ENCODE assay signal across 19 cellular contexts in the genomic region with DNA sequence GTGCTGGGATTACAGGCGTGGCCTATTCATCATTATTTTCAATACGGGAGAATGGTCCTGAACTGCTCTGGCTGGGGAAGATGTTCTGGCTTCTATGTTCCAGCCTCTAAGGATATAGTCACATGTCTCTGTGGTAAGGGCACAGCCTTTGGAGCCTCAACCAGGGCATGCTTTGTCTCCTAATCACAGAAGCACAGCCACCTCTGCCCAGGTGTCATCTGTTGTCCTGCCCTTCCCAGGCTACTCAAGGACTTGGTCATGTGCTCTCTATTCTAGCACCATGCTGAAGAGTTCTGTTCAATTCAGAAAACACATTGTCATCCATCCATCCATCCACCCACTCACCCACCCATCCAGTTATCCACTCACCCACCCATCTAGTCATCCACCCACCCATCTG. TPM values are rescaled to one million over a fixed set of nuclear protein-coding genes. Genes with fewer than 3 reads are reported as not detected.
DNase-seq lines count a peak whose midpoint lies in the region; ATAC-seq, FAIRE-seq and TF ChIP-seq lines count a peak whose summit lies in the region.
"Had no signal": no experiment of that assay in that cellular context is flagged by ENCODE, and none has a peak within 500 bp of the region (broad histone marks: within the 10 kb centered on the region; RNA-seq: fewer than 3 reads in every experiment).

No MANE protein-coding gene starts in this region.

- no peak overlapping the region for H2BK20ac ChIP-seq in H9 (ENCODE audit: low read depth, low read length, poor library complexity, severe bottlenecking)

- H3K9me3 ChIP-seq in H9 (ENCODE audit: control insufficient read depth, low read depth, low read length) (peaks cover 26% of the 10 kb centered on the region), spleen (peaks cover 3 to 37% (median 30%) of the 10 kb centered on the region in 8 donors), GM23248 (ENCODE audit: low read depth) (no peaks in the 10 kb centered on the region)

- H4K20me1 ChIP-seq in H9 (ENCODE audit: control insufficient read depth, insufficient read depth, insufficient read length), result no peaks in the 10 kb centered on the region
- no peaks in the 10 kb centered on the region for H4K20me1 ChIP-seq in GM23248 (ENCODE audit: insufficient read depth)

- no peak overlapping the region for H2BK15ac ChIP-seq in H9 (ENCODE audit: low read depth, low read length)

- in situ Hi-C loops in GM23248 (cut with MboI), result no loop called here

- H3K4me1 Mint-ChIP-seq in H9, result peaks cover 9 to 12% of the 10 kb centered on the region in 2 experiments
- no peaks in the 10 kb centered on the region for H3K4me1 Mint-ChIP-seq in chondrocyte (ENCODE audit: low read depth)

- H4K8ac ChIP-seq in H9 (replicated peaks; ENCODE audit: insufficient read length, low read depth, low read length), result peak overlapping the region; percentile 24

- H3K27me3 Mint-ChIP-seq in H9 (ENCODE audit: low read depth) (peaks cover 5% of the 10 kb centered on the region), chondrocyte (ENCODE audit: low read depth) (no peaks in the 10 kb centered on the region)
- H3K27me3 Mint-ChIP-seq: CD8-positive, alpha-beta memory T cell had no signal

- no CpG with 5 or more reads among the region's 2 CpGs for WGBS in H9 (ENCODE audit: extremely low coverage, insufficient read length, low lambda C conversion rate)
- 46 to 77% (median 50%) methylated on average over 2 of the region's 2 CpGs for WGBS in spleen, 5 donors
- 50% methylated on average over 2 of the region's 2 CpGs for WGBS in GM23248 (ENCODE audit: low coverage in 1 of 2, low lambda C conversion rate in 2 of 2, missing lambda C conversion rate in 2 of 2), 2 experiments

- H3K9me3 Mint-ChIP-seq in H9 (peaks cover 33 to 37% of the 10 kb centered on the region in 2 experiments), chondrocyte (ENCODE audit: low read depth) (peaks cover 21% of the 10 kb centered on the region)

- H3K4me2 ChIP-seq in H9 (ENCODE audit: insufficient read depth, insufficient read length, low read length), result no peak overlapping the region
- H3K4me2 ChIP-seq in GM23248 (ENCODE audit: unreplicated experiment), result no peak overlapping the region

- no peak overlapping the region for H4K5ac ChIP-seq in H9 (ENCODE audit: insufficient read length, low read depth, low read length)

- no peak overlapping the region for H3K14ac ChIP-seq in H9 (ENCODE audit: insufficient read depth, low read length)

- H3K79me2 ChIP-seq in H9 (ENCODE audit: insufficient read depth, low read length) (no peaks in the 10 kb centered on the region), GM23248 (ENCODE audit: insufficient read depth) (no peaks in the 10 kb centered on the region)

- H2BK120ac ChIP-seq in H9 (ENCODE audit: low read depth, low read length, poor library complexity, severe bottlenecking), result no peak overlapping the region

- H2AFZ ChIP-seq in H9 (ENCODE audit: low read length) (no peak overlapping the region), GM23248 (no peak overlapping the region)

- no peak for TF ChIP-seq CTCF in H9 (conservative IDR thresholded peaks at IDR 0.05)
- TF ChIP-seq CTCF in chondrocyte (IDR thresholded peaks at IDR 0.05), result no peak
- TF ChIP-seq CTCF in spleen (IDR thresholded peaks at IDR 0.05 in 8 of 11, conservative IDR thresholded peaks at IDR 0.05 in 3 of 11), result no peak
- no peak for TF ChIP-seq CTCF in D721Med (IDR thresholded peaks at IDR 0.05; ENCODE audit: insufficient read depth, missing control alignments)

- intact Hi-C loops in spleen (cut with DNase I; ENCODE audit: low total_unique reads), result no loop called here

- no peaks in the 10 kb centered on the region for H3K79me1 ChIP-seq in H9 (ENCODE audit: insufficient read depth, low read depth, low read length, poor library complexity, severe bottlenecking)

- H3K18ac ChIP-seq in H9 (ENCODE audit: insufficient read length, low read depth, low read length), result no peak overlapping the region

- H4K91ac ChIP-seq in H9 (ENCODE audit: insufficient read length, low read depth, low read length), result no peak overlapping the region

- H3T11ph ChIP-seq in H9 (ENCODE audit: low read length), result no peak overlapping the region

- no peaks in the 10 kb centered on the region for H3K4me1 ChIP-seq in H9 (ENCODE audit: insufficient read depth, low read length)
- H3K4me1 ChIP-seq in spleen, result no peaks in the 10 kb centered on the region
- no peaks in the 10 kb centered on the region for H3K4me1 ChIP-seq in GM23248 (ENCODE audit: insufficient read depth)
- H3K4me1 ChIP-seq: SJCRH30 had no signal

- H3K4ac ChIP-seq in H9 (ENCODE audit: low read depth, low read length), result no peak overlapping the region

- H3K36me3 ChIP-seq in spleen (peaks cover 0 to 80% (median 53%) of the 10 kb centered on the region in 6 donors), GM23248 (ENCODE audit: low read depth) (peaks cover 7% of the 10 kb centered on the region; the same call in 1 of the 2 replicates)

- no peak overlapping the region for H2AK5ac ChIP-seq in H9 (ENCODE audit: insufficient read length, low read length)

- peaks cover 80 to 83% (median 83%) of the 10 kb centered on the region in 3 experiments for H3K36me3 Mint-ChIP-seq in H9 (ENCODE audit: insufficient read depth in 1 of 3, low read depth in 3 of 3)
- H3K36me3 Mint-ChIP-seq in chondrocyte (ENCODE audit: low read depth), result peaks cover 37% of the 10 kb centered on the region

- no peaks in the 10 kb centered on the region for H3K23me2 ChIP-seq in H9 (ENCODE audit: insufficient read length, low read depth, low read length, poor library complexity, severe bottlenecking)

- no peak overlapping the region for H3K23ac ChIP-seq in H9 (ENCODE audit: insufficient read length, low read depth, low read length)

- H3K4me3 ChIP-seq in spleen (no peak overlapping the region), GM23248 (no peak overlapping the region)
- H3K4me3 ChIP-seq: SJCRH30 had no signal

- no peak overlapping the region for H2BK12ac ChIP-seq in H9 (ENCODE audit: insufficient read length, low read depth, low read length)

- no peak overlapping the region for H3K4me3 Mint-ChIP-seq in H9
- no peak overlapping the region for H3K4me3 Mint-ChIP-seq in chondrocyte (ENCODE audit: unreplicated experiment)
- H3K4me3 Mint-ChIP-seq: CD8-positive, alpha-beta memory T cell; HFFc6 had no signal

- no peaks in the 10 kb centered on the region for H3K9me2 ChIP-seq in GM23248 (ENCODE audit: insufficient read depth)

- ATAC-seq in GM18519 (IDR thresholded peaks at IDR 0.05; ENCODE audit: low FRiP score, unreplicated experiment), result no peak

- H3K27ac Mint-ChIP-seq in H9 (no peak overlapping the region), chondrocyte (ENCODE audit: unreplicated experiment) (no peak overlapping the region)
- H3K27ac Mint-ChIP-seq: CD8-positive, alpha-beta memory T cell; HFFc6 had no signal

- H3K56ac ChIP-seq in H9 (ENCODE audit: insufficient read length, low read depth, low read length), result no peak overlapping the region

- H3K27ac ChIP-seq in H9 (ENCODE audit: insufficient read length, low read depth, low read length) (no peak overlapping the region), spleen (no peak overlapping the region), GM23248 (no peak overlapping the region)
- H3K27ac ChIP-seq: SJCRH30 had no signal

- H2BK5ac ChIP-seq in H9 (ENCODE audit: insufficient read length, low read length), result no peak overlapping the region

- DNase-seq in D341Med (ENCODE audit: low spot score) (peak; percentile 15), H9 (no peak), chondrocyte (ENCODE audit: low spot score) (peak; percentile 17), spleen (peak; percentile 4), D721Med (ENCODE audit: insufficient read length, low spot score) (no peak), GM23248 (no peak)
- DNase-seq: ACHN; C1 segment of cervical spinal cord; CD8-positive, alpha-beta memory T cell; DND-41; HFFc6; KG1; NCI-H1694 treated with DMSO at 0.1 percent for 48 hours; NCI-H774; OCI-M1; RPMI8226; SJCRH30 had no signal

- no peak overlapping the region for H3K9ac ChIP-seq in H9 (ENCODE audit: extremely low read depth, insufficient read length, low read length)
- no peak overlapping the region for H3K9ac ChIP-seq in GM23248

- H3K27me3 ChIP-seq in H9 (ENCODE audit: insufficient read depth, low read length) (no peaks in the 10 kb centered on the region), spleen (replicated peaks in 1 of 7) (no peaks in the 10 kb centered on the region), GM23248 (replicated peaks; ENCODE audit: insufficient read depth) (no peaks in the 10 kb centered on the region)
- H3K27me3 ChIP-seq: SJCRH30 had no signal

- H3F3A ChIP-seq in GM23248 (ENCODE audit: insufficient read depth), result no peaks in the 10 kb centered on the region

- no peak for TF ChIP-seq POLR2A in spleen (IDR thresholded peaks at IDR 0.05)

- no peak for FAIRE-seq in D721Med (lab: Jason Lieb, UNC)
- FAIRE-seq: H54 had no signal

RNA-seq across cellular contexts. Expression of a gene that starts 29.5 kb away (rescaled TPM):
- total RNA-seq in H9 (2021), result 59.8 and 64.2 TPM in 2 replicates
- 19.6 to 29.0 TPM (median 20.2 TPM) in 3 replicates for total RNA-seq in chondrocyte
- total RNA-seq in spleen, result 10 to 100 TPM; 21.3 to 35.5 (median 27.9) TPM
- polyA plus RNA-seq in spleen, result 10 to 100 TPM; 25.0 to 28.8 (median 26.6) TPM
- 8.1 and 15.7 TPM in 2 replicates for total RNA-seq in GM23248 (2014; rRNA removed; shearing (Covaris generic))
- 36.2 and 38.4 TPM in 2 replicates for polyA plus RNA-seq in GM23248 (2016; fragmentation: Nextera tagmentation; extraction: Ambion mirVana)

RNA-seq across cellular contexts. Expression of a gene that starts 31.3 kb away (rescaled TPM):
- total RNA-seq in H9 (2021) (553 and 558 TPM in 2 replicates), chondrocyte (270 to 332 TPM (median 327 TPM) in 3 replicates), spleen (100 to 1,000 TPM; 255 to 309 (median 297) TPM)
- polyA plus RNA-seq in spleen (100 to 1,000 TPM; 396 to 443 (median 425) TPM), GM23248 (2016; fragmentation: Nextera tagmentation; extraction: Ambion mirVana) (317 and 336 TPM in 2 replicates)
- total RNA-seq in GM23248 (2014; rRNA removed; shearing (Covaris generic)), result 187 and 256 TPM in 2 replicates

Comparison
In these comparisons a context has a peak if more than half of its experiments do, and no peak if none do; other contexts are left out.
1. DNase-seq: peak in D341Med (single experiment), chondrocyte (single experiment) and spleen (single experiment); none in H9 (single experiment), D721Med (single experiment) and GM23248 (single experiment).